In the genomic region with DNA sequence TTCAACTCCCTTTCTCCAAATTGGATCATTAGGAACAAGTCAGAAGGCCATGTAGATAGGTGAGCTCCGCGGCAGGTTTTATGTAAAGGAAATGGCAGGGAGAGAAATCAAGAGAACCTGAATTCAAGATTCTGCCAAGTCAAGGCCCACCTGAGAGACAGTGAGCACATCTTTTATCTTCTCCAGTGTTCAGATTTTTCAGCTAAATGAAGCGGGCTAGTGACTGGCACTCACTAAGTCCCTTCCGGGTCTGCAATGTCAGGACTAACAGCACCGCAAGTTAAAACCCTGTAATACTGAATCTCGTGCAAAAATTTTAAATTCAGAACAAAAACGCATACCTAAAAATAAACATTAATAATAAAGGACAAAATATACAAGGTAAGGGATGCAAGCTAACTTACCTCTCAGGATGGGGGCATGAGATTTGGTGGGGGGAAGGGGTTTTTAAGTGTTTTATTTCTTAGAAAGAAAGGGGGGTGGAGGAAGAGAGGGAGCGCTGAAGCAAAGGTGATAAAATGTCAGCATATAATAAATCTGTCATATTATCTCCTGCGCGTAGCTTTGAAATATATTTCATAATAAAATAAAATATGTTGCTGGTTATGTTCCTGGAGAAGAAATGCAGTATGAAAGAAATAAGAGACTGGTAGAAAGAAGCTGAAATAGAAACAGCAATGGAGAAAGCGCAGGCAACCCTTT, we compare ENCODE assay signal across 12 cellular contexts. TPM values are rescaled to one million over a fixed set of nuclear protein-coding genes. Genes with fewer than 3 reads are reported as not detected.
DNase-seq lines count a peak whose midpoint lies in the region; FAIRE-seq and TF ChIP-seq lines count a peak whose summit lies in the region.
"Had no signal": no experiment of that assay in that cellular context is flagged by ENCODE, and none has a peak within 500 bp of the region (broad histone marks: within the 10 kb centered on the region; RNA-seq: fewer than 3 reads in every experiment).

No MANE protein-coding gene starts in this region.

- no peak overlapping the region for H2BK120ac ChIP-seq in H9 (ENCODE audit: low read depth, low read length, poor library complexity, severe bottlenecking)

- peaks cover 16% of the 10 kb centered on the region for H3K23me2 ChIP-seq in H9 (ENCODE audit: insufficient read length, low read depth, low read length, poor library complexity, severe bottlenecking)

- H3K4me1 ChIP-seq in H9 (ENCODE audit: insufficient read depth, low read length) (0 out of 2 replicates have a peak, but pooled peaks cover 6% of the 10 kb centered on the region), astrocyte (ENCODE audit: insufficient read depth, low read length) (peaks cover 9% of the 10 kb centered on the region), iPS-18a (ENCODE audit: control insufficient read depth, low read depth, low read length) (peaks cover 15% of the 10 kb centered on the region), spleen (peaks cover 0 to 50% (median 27%) of the 10 kb centered on the region in 6 donors)

- H2BK15ac ChIP-seq in H9 (ENCODE audit: low read depth, low read length) = no peak overlapping the region

- H3K9me3 ChIP-seq in H9 (ENCODE audit: control insufficient read depth, low read depth, low read length) = no peaks in the 10 kb centered on the region
- H3K9me3 ChIP-seq in astrocyte (ENCODE audit: insufficient read depth, low read depth, low read length) = no peaks in the 10 kb centered on the region
- H3K9me3 ChIP-seq in iPS-18a (ENCODE audit: control insufficient read depth, low read depth, low read length) = peaks cover 4% of the 10 kb centered on the region
- H3K9me3 ChIP-seq in spleen = peaks cover 0 to 9% (median under 1%) of the 10 kb centered on the region in 8 donors

- H3K27me3 ChIP-seq in H9 (ENCODE audit: insufficient read depth, low read length) = no peaks in the 10 kb centered on the region
- no peaks in the 10 kb centered on the region for H3K27me3 ChIP-seq in astrocyte (ENCODE audit: insufficient read depth, low read length)
- peaks cover 12% of the 10 kb centered on the region for H3K27me3 ChIP-seq in iPS-18a (ENCODE audit: control insufficient read depth, insufficient read depth, low read length)
- peaks cover 0 to 46% (median 20%) of the 10 kb centered on the region in 7 donors for H3K27me3 ChIP-seq in spleen (replicated peaks in 1 of 7)

- TF ChIP-seq POLR2A in spleen (IDR thresholded peaks at IDR 0.05) = no peak

- H3K18ac ChIP-seq in H9 (ENCODE audit: insufficient read length, low read depth, low read length) = no peak overlapping the region

- peak overlapping the region; percentile 85 to 89 for H3K4me3 Mint-ChIP-seq in H9
- H3K4me3 Mint-ChIP-seq in astrocyte (ENCODE audit: unreplicated experiment) = peak overlapping the region; percentile 90

- H3K4me2 ChIP-seq in H9 (ENCODE audit: insufficient read depth, insufficient read length, low read length) (peak overlapping the region; percentile 41), astrocyte (ENCODE audit: low read length) (peak overlapping the region; percentile 96)

- H4K91ac ChIP-seq in H9 (ENCODE audit: insufficient read length, low read depth, low read length) = no peak overlapping the region

- WGBS in H9 (ENCODE audit: extremely low coverage, insufficient read length, low lambda C conversion rate) = no CpG with 5 or more reads among the region's 11 CpGs
- 67 to 73% (median 71%) methylated on average over 11 of the region's 11 CpGs for WGBS in spleen, 5 donors

- H3K4ac ChIP-seq in H9 (ENCODE audit: low read depth, low read length) = no peak overlapping the region

- H3K56ac ChIP-seq in H9 (ENCODE audit: insufficient read length, low read depth, low read length) = no peak overlapping the region

- H3K27ac ChIP-seq in H9 (ENCODE audit: insufficient read length, low read depth, low read length) (no peak overlapping the region), astrocyte (ENCODE audit: low read depth, low read length) (peak overlapping the region; percentile 78), iPS-18a (ENCODE audit: low read length) (no peak overlapping the region), spleen (peak overlapping the region in 1 of 8 donors; percentile 19)

- H3K79me2 ChIP-seq in H9 (ENCODE audit: insufficient read depth, low read length) (no peaks in the 10 kb centered on the region), astrocyte (ENCODE audit: insufficient read depth, low read length) (peaks cover 73% of the 10 kb centered on the region)

- H2BK20ac ChIP-seq in H9 (ENCODE audit: low read depth, low read length, poor library complexity, severe bottlenecking) = no peak overlapping the region

- peaks cover 6 to 14% (median 7%) of the 10 kb centered on the region in 3 experiments for H3K36me3 Mint-ChIP-seq in H9 (ENCODE audit: insufficient read depth in 1 of 3, low read depth in 3 of 3)
- peaks cover 2% of the 10 kb centered on the region for H3K36me3 Mint-ChIP-seq in astrocyte (ENCODE audit: low read depth, unreplicated experiment)

- no peak overlapping the region for H3K27ac Mint-ChIP-seq in H9
- no peak overlapping the region for H3K27ac Mint-ChIP-seq in astrocyte (ENCODE audit: unreplicated experiment)

- peaks cover 6% of the 10 kb centered on the region for H3K27me3 Mint-ChIP-seq in H9 (ENCODE audit: low read depth)
- no peaks in the 10 kb centered on the region for H3K27me3 Mint-ChIP-seq in astrocyte (ENCODE audit: low read depth, unreplicated experiment)

- no peak overlapping the region for H3T11ph ChIP-seq in H9 (ENCODE audit: low read length)

- no peak overlapping the region for H4K5ac ChIP-seq in H9 (ENCODE audit: insufficient read length, low read depth, low read length)

- H2AFZ ChIP-seq in H9 (ENCODE audit: low read length) = no peak overlapping the region
- H2AFZ ChIP-seq in astrocyte (ENCODE audit: low read depth, low read length) = peak overlapping the region; percentile 98

- H3K79me1 ChIP-seq in H9 (ENCODE audit: insufficient read depth, low read depth, low read length, poor library complexity, severe bottlenecking) = peaks cover 3% of the 10 kb centered on the region

- no peak for TF ChIP-seq CTCF in H9 (conservative IDR thresholded peaks at IDR 0.05)
- TF ChIP-seq CTCF in astrocyte (IDR thresholded peaks at IDR 0.05; ENCODE audit: insufficient read depth, low read depth, low read length) = no peak
- no peak for TF ChIP-seq CTCF in spleen (IDR thresholded peaks at IDR 0.05 in 8 of 11, conservative IDR thresholded peaks at IDR 0.05 in 3 of 11)

- H3K23ac ChIP-seq in H9 (ENCODE audit: insufficient read length, low read depth, low read length) = no peak overlapping the region

- H3K9ac ChIP-seq in H9 (ENCODE audit: extremely low read depth, insufficient read length, low read length) (peak overlapping the region; percentile 41), astrocyte (ENCODE audit: low read length) (peak overlapping the region; percentile 92), iPS-18a (ENCODE audit: low read length) (peak overlapping the region; percentile 71)

- intact Hi-C loops in spleen (cut with DNase I; ENCODE audit: low total_unique reads) = no loop called here

- H4K20me1 ChIP-seq in H9 (ENCODE audit: control insufficient read depth, insufficient read depth, insufficient read length) = no peaks in the 10 kb centered on the region
- peaks cover 26% of the 10 kb centered on the region for H4K20me1 ChIP-seq in astrocyte (ENCODE audit: insufficient read depth, low read length)

- DNase-seq in H9 (no peak), astrocyte (ENCODE audit: low read depth) (no peak), spleen (no peak), NCI-H526 (lab: John Stamatoyannopoulos, UW) (no peak), NCI-H1092 treated with DMSO at 0.1 percent for 48 hours (lab: John Stamatoyannopoulos, UW) (no peak), NCI-H748 (lab: John Stamatoyannopoulos, UW; ENCODE audit: unreplicated experiment) (no peak)
- no peak for DNase-seq in stimulated activated CD4-positive, alpha-beta T cell treated with anti-CD3 and anti-CD28 coated beads, Interleukin-4, amount 100 ng/mL, for 24 hours
- DNase-seq: GF-D8, NCI-H2081 treated with DMSO at 0.1 percent for 48 hours had no signal

- H2BK12ac ChIP-seq in H9 (ENCODE audit: insufficient read length, low read depth, low read length) = no peak overlapping the region

- H3K4me3 ChIP-seq in astrocyte (ENCODE audit: insufficient read depth, low read depth, low read length) = peak overlapping the region; percentile 90
- peak overlapping the region; percentile 91 for H3K4me3 ChIP-seq in iPS-18a (ENCODE audit: low read length)
- H3K4me3 ChIP-seq in spleen = peak overlapping the region in 6 of 8 donors; percentile 3 to 62 (median 26)

- H3K36me3 ChIP-seq in astrocyte (ENCODE audit: insufficient read depth, low read length) (no peaks in the 10 kb centered on the region), iPS-18a (ENCODE audit: control insufficient read depth, low read depth, low read length) (peaks cover 3% of the 10 kb centered on the region), spleen (peaks cover 0 to 10% (median 0%) of the 10 kb centered on the region in 6 donors)

- no peak overlapping the region for H2AK5ac ChIP-seq in H9 (ENCODE audit: insufficient read length, low read length)

- H2BK5ac ChIP-seq in H9 (ENCODE audit: insufficient read length, low read length) = no peak overlapping the region

- H4K8ac ChIP-seq in H9 (replicated peaks; ENCODE audit: insufficient read length, low read depth, low read length) = no peak overlapping the region

- H3K14ac ChIP-seq in H9 (ENCODE audit: insufficient read depth, low read length) = no peak overlapping the region

- H3K9me3 Mint-ChIP-seq in H9 = peaks cover 7 to 10% of the 10 kb centered on the region in 2 experiments
- H3K9me3 Mint-ChIP-seq in astrocyte (ENCODE audit: unreplicated experiment) = peaks cover 4% of the 10 kb centered on the region

- H3K4me1 Mint-ChIP-seq in H9 (peaks cover 21 to 34% of the 10 kb centered on the region in 2 experiments), astrocyte (ENCODE audit: low read depth, unreplicated experiment) (peaks cover 10% of the 10 kb centered on the region)

- FAIRE-seq in astrocyte (lab: Jason Lieb, UNC) = no peak

RNA-seq across cellular contexts. Expression of gene TCAF1, which starts 17.5 kb away (rescaled TPM):
- total RNA-seq in H9 (2021) (43.9 and 46.8 TPM in 2 replicates), astrocyte (90.8 and 97.4 TPM in 2 replicates), spleen (10 to 100 TPM; 22.7 to 39.6 (median 30.8) TPM)
- polyA plus RNA-seq in spleen = 1 to 10 TPM; 3.8 to 5.9 (median 4.6) TPM

RNA-seq across cellular contexts. Expression of gene OR2F2, which starts 50.6 kb away (rescaled TPM):
- total RNA-seq in H9 (2021) (not detected in 2 replicates), astrocyte (not detected in 2 replicates), spleen (not detected)
- not detected for polyA plus RNA-seq in spleen
- total RNA-seq: left colon; T-helper 1 cell treated with Interleukin-12 subunit alpha and Interleukin-12 subunit beta and Interleukin-4 antibody, amounts not matched to agents 30 ng/mL and 1 ng/mL, for 36 hours had no signal

Comparison
In these comparisons a context has a peak if more than half of its experiments do, and no peak if none do; other contexts are left out.
1. H3K9ac ChIP-seq: peak in every context shown above with its lines; median percentile 92 in astrocyte; 71 in iPS-18a; 41 in H9.
2. H3K4me3 ChIP-seq: peak in every context shown above with its lines; median percentile 91 in iPS-18a; 90 in astrocyte; 26 in spleen.